7 cellular contexts compared by ENCODE assay signal in genomic region chr2:65430515-65431416, GRCh38. TPM values are rescaled to one million over a fixed set of nuclear protein-coding genes. Genes with fewer than 3 reads are reported as not detected.
DNase-seq lines count a peak whose midpoint lies in the region; ATAC-seq and TF ChIP-seq lines count a peak whose summit lies in the region.

No MANE protein-coding gene starts in this region.

- TF ChIP-seq CTCF in chondrocyte (IDR thresholded peaks at IDR 0.05) = peak; percentile 20

- DNase-seq in NCI-H2196 treated with DMSO at 0.1 percent for 48 hours (lab: John Stamatoyannopoulos, UW; ENCODE audit: unreplicated experiment) = peak; percentile 29
- DNase-seq in activated CD4-positive, CD25-positive, alpha-beta regulatory T cell (lab: John Stamatoyannopoulos, UW) = peak; percentile 26 to 40 (median 38)
- DNase-seq in chondrocyte (ENCODE audit: low spot score) = no peak
- peak; percentile 71 for DNase-seq in left lobe of liver (ENCODE audit: low spot score)
- DNase-seq in stimulated activated CD4-positive, alpha-beta T cell treated with anti-CD3 and anti-CD28 coated beads, Interleukin-1b, Interleukin-23, amount 100 ng/mL, for 48 hours = peak; percentile 69

- peak overlapping the region; percentile 91 for H3K4me3 Mint-ChIP-seq in chondrocyte (ENCODE audit: unreplicated experiment)

- peak; percentile 24 for ATAC-seq in GM18858 (IDR thresholded peaks at IDR 0.05; ENCODE audit: unreplicated experiment)
- peak; percentile 31 for ATAC-seq in HG03103 (IDR thresholded peaks at IDR 0.05; ENCODE audit: low read depth, unreplicated experiment)
- ATAC-seq in left lobe of liver = peak; percentile 39

- no peaks in the 10 kb centered on the region for H3K9me3 Mint-ChIP-seq in chondrocyte (ENCODE audit: low read depth)

- H3K4me1 Mint-ChIP-seq in chondrocyte (ENCODE audit: low read depth) = peaks cover 17% of the 10 kb centered on the region

- H3K27ac Mint-ChIP-seq in chondrocyte (ENCODE audit: unreplicated experiment) = peak overlapping the region; percentile 78

- no peaks in the 10 kb centered on the region for H3K36me3 Mint-ChIP-seq in chondrocyte (ENCODE audit: low read depth)

- no peaks in the 10 kb centered on the region for H3K27me3 Mint-ChIP-seq in chondrocyte (ENCODE audit: low read depth)

RNA-seq across cellular contexts. Expression of gene SPRED2, which starts 1.6 kb away (rescaled TPM):
- total RNA-seq in chondrocyte (21.5 to 26.1 TPM (median 23.1 TPM) in 3 replicates), left lobe of liver (17.3 TPM)
